In the genomic region with DNA sequence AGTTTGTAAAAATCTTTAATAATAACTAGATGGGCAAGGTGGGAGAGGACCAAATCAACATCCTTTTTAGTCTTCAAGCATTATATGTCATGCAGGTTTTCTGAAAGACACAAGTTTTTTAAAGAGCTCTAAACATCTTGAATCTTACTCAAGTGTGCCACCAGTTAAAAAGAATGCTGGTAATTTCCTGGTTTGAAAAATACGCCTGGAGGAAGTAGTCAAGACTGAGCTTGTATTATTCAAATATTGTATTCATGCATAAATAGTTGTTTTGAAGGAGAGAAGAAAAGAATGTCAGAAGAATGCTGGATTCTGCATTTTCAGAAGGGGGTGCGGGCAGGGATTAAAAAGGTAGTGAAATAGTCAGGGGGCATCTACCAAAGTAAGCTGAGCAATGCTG, we compare ENCODE assay signal across 16 cellular contexts.
DNase-seq lines count a peak whose midpoint lies in the region; ATAC-seq, FAIRE-seq and TF ChIP-seq lines count a peak whose summit lies in the region.
"Had no signal": no experiment of that assay in that cellular context is flagged by ENCODE, and none has a peak within 500 bp of the region (broad histone marks: within the 10 kb centered on the region; RNA-seq: fewer than 3 reads in every experiment).

No MANE protein-coding gene starts in this region.

- no peaks in the 10 kb centered on the region for H3F3A ChIP-seq in GM23338 (replicated peaks; ENCODE audit: low read depth)

- no peaks in the 10 kb centered on the region for H3K9me1 ChIP-seq in keratinocyte (ENCODE audit: control insufficient read depth, extremely low read depth, insufficient read depth, low read length)

- H3K36me3 ChIP-seq in GM23338 (ENCODE audit: insufficient read depth) = no peaks in the 10 kb centered on the region
- H3K36me3 ChIP-seq in SK-N-MC (ENCODE audit: insufficient read depth, low read length) = no peaks in the 10 kb centered on the region
- no peaks in the 10 kb centered on the region for H3K36me3 ChIP-seq in keratinocyte (ENCODE audit: control insufficient read depth in 2 of 2, extremely low read depth in 1 of 2, insufficient read depth in 2 of 2, low read length in 2 of 2)
- H3K36me3 ChIP-seq in H7 (replicated peaks; ENCODE audit: control insufficient read depth, insufficient read depth, low read length) = no peaks in the 10 kb centered on the region
- H3K36me3 ChIP-seq: BLaER1 treated with 17β-estradiol and CSF1 and Interleukin-3, amounts not matched to agents 10 nM and 100 nM had no signal

- H3K9me2 ChIP-seq in GM23338 (ENCODE audit: insufficient read depth) = 0 out of 2 replicates have a peak, but pooled peaks cover 7% of the 10 kb centered on the region

- H3K27me3 Mint-ChIP-seq in GM23338 (ENCODE audit: insufficient read depth, low read depth, poor library complexity) = no peaks in the 10 kb centered on the region
- H3K27me3 Mint-ChIP-seq: B cell had no signal

- H3K79me2 ChIP-seq in GM23338 (replicated peaks; ENCODE audit: insufficient read depth) (no peaks in the 10 kb centered on the region), keratinocyte (ENCODE audit: control insufficient read depth, insufficient read depth, low read length) (no peaks in the 10 kb centered on the region)

- H3K4me3 Mint-ChIP-seq in GM23338 = 0 out of 3 replicates have a peak overlapping the region, but pooled peaks have one; percentile 2
- H3K4me3 Mint-ChIP-seq: B cell; CD8-positive, alpha-beta T cell had no signal

- peaks cover 33% of the 10 kb centered on the region for H3K4me1 ChIP-seq in GM23338 (ENCODE audit: insufficient read depth)
- peaks cover 10% of the 10 kb centered on the region for H3K4me1 ChIP-seq in keratinocyte (ENCODE audit: control insufficient read depth, extremely low read depth, insufficient read depth, low read length)

- H3K9me3 ChIP-seq in SK-N-MC (ENCODE audit: low read depth, low read length) = no peaks in the 10 kb centered on the region
- no peaks in the 10 kb centered on the region for H3K9me3 ChIP-seq in keratinocyte (ENCODE audit: control insufficient read depth, low read depth, low read length)
- H3K9me3 ChIP-seq: BLaER1 treated with 17β-estradiol and CSF1 and Interleukin-3, amounts not matched to agents 10 nM and 100 nM had no signal

- no peaks in the 10 kb centered on the region; the same call in 2 of the 3 replicates for H3K36me3 Mint-ChIP-seq in GM23338 (ENCODE audit: low read depth)

- FAIRE-seq in keratinocyte (lab: Jason Lieb, UNC) = no peak
- FAIRE-seq: G401.6, GM12891, GM18507 had no signal

- no peak for ATAC-seq in GM23338
- ATAC-seq in HG03457 (IDR thresholded peaks at IDR 0.05; ENCODE audit: unreplicated experiment) = no peak
- ATAC-seq: CD8-positive, alpha-beta T cell had no signal

- dilution Hi-C loops in keratinocyte (cut with MboI; ENCODE audit: extremely low pct_ligation_motif_present, low sequenced_read_pairs) = no loop called here

- peak; percentile 27 for DNase-seq in GM23338 (ENCODE audit: low spot score)
- DNase-seq in SK-N-MC (ENCODE audit: low read depth, low spot score) = peak; percentile 28
- DNase-seq in epithelial cell of esophagus (ENCODE audit: low read depth) = peak; percentile 67
- DNase-seq in keratinocyte (ENCODE audit: low read depth, low spot score) = no peak
- no peak for DNase-seq in activated CD8-positive, alpha-beta memory T cell treated with anti-CD3 and anti-CD28 coated beads, Interleukin-2, amount 50 U/mL, for 4 hours
- no peak for DNase-seq in H7
- no peak for DNase-seq in islet precursor cell
- DNase-seq: CD8-positive, alpha-beta T cell; COR-L47; KG1 had no signal

- TF ChIP-seq CTCF in GM23338 (conservative IDR thresholded peaks at IDR 0.05; ENCODE audit: low read depth in 2 of 2) = no peak
- TF ChIP-seq CTCF in epithelial cell of esophagus (IDR thresholded peaks at IDR 0.05; ENCODE audit: insufficient read depth, low read depth, low read length, missing control alignments) = no peak
- no peak for TF ChIP-seq CTCF in keratinocyte (optimal IDR thresholded peaks at IDR 0.05 in 1 of 3, IDR thresholded peaks at IDR 0.05 in 1 of 3, conservative IDR thresholded peaks at IDR 0.05 in 1 of 3; ENCODE audit: extremely low read depth in 1 of 3, insufficient read depth in 2 of 3, low read length in 3 of 3)

- H3K4me3 ChIP-seq in GM23338 (no peak overlapping the region), SK-N-MC (no peak overlapping the region), epithelial cell of esophagus (ENCODE audit: low read length) (no peak overlapping the region), keratinocyte (ENCODE audit: control insufficient read depth in 2 of 3, extremely low read depth in 1 of 3, insufficient read depth in 2 of 3, low read depth in 1 of 3, low read length in 3 of 3) (no peak overlapping the region), H7 (ENCODE audit: insufficient read depth, low read depth, low read length) (no peak overlapping the region)
- H3K4me3 ChIP-seq: BLaER1 treated with 17β-estradiol and CSF1 and Interleukin-3, amounts not matched to agents 10 nM and 100 nM had no signal

- H2AFZ ChIP-seq in GM23338 = no peak overlapping the region
- no peak overlapping the region for H2AFZ ChIP-seq in keratinocyte (ENCODE audit: control insufficient read depth, low read length)

- H3K4me1 Mint-ChIP-seq in GM23338 = peaks cover 44% of the 10 kb centered on the region

- peak overlapping the region; percentile 13; the same call in 1 of the 2 replicates for H3K27ac Mint-ChIP-seq in GM23338
- H3K27ac Mint-ChIP-seq: B cell; CD8-positive, alpha-beta T cell had no signal

- H3K4me2 ChIP-seq in GM23338 = peak overlapping the region; percentile 27
- peak overlapping the region; percentile 61 for H3K4me2 ChIP-seq in keratinocyte (ENCODE audit: control insufficient read depth, extremely low read depth, insufficient read depth, low read depth, low read length)

- H3K9me3 Mint-ChIP-seq in GM23338 = no peaks in the 10 kb centered on the region; the same call in 2 of the 3 replicates
- H3K9me3 Mint-ChIP-seq: CD8-positive, alpha-beta T cell had no signal

- H4K20me1 ChIP-seq in GM23338 (replicated peaks; ENCODE audit: insufficient read depth) = no peaks in the 10 kb centered on the region
- no peaks in the 10 kb centered on the region for H4K20me1 ChIP-seq in keratinocyte (ENCODE audit: control insufficient read depth, extremely low read depth, insufficient read depth, low read length)
- H4K20me1 ChIP-seq: BLaER1 treated with 17β-estradiol and CSF1 and Interleukin-3, amounts not matched to agents 10 nM and 100 nM had no signal

- no peaks in the 10 kb centered on the region for H3K27me3 ChIP-seq in GM23338 (ENCODE audit: insufficient read depth)
- no peaks in the 10 kb centered on the region for H3K27me3 ChIP-seq in keratinocyte (ENCODE audit: control insufficient read depth, extremely low read depth, insufficient read depth, low read length)
- H3K27me3 ChIP-seq in H7 (ENCODE audit: control insufficient read depth, insufficient read depth, low read length) = no peaks in the 10 kb centered on the region
- H3K27me3 ChIP-seq: BLaER1 treated with 17β-estradiol and CSF1 and Interleukin-3, amounts not matched to agents 10 nM and 100 nM had no signal

- H3K27ac ChIP-seq in GM23338 (ENCODE audit: low read depth) = peak overlapping the region; percentile 27
- no peak overlapping the region for H3K27ac ChIP-seq in SK-N-MC
- H3K27ac ChIP-seq in keratinocyte (ENCODE audit: control insufficient read depth, insufficient read depth, low read length) = no peak overlapping the region
- H3K27ac ChIP-seq: BLaER1 treated with 17β-estradiol and CSF1 and Interleukin-3, amounts not matched to agents 10 nM and 100 nM had no signal

- H3K9ac ChIP-seq in SK-N-MC (ENCODE audit: insufficient read length) (no peak overlapping the region), keratinocyte (ENCODE audit: control insufficient read depth, extremely low read depth, insufficient read depth, low read length) (no peak overlapping the region)
- H3K9ac ChIP-seq: BLaER1 treated with 17β-estradiol and CSF1 and Interleukin-3, amounts not matched to agents 10 nM and 100 nM had no signal

TF ChIP-seq in GM23338, 12 proteins besides CTCF, POLR2A, EP300 and RAD21:
- TF ChIP-seq NANOG (IDR thresholded peaks at IDR 0.05; ENCODE audit: borderline replicate concordance) (0 out of 2 replicates have a peak, but pooled peaks have one; percentile 17), JUNB (IDR thresholded peaks at IDR 0.05; ENCODE audit: unreplicated experiment) (no peak)

Comparison
In these comparisons a context has a peak if more than half of its experiments do, and no peak if none do; other contexts are left out.
1. DNase-seq: peak in GM23338 (single experiment), SK-N-MC (single experiment) and epithelial cell of esophagus (single experiment); none in keratinocyte (single experiment), activated CD8-positive, alpha-beta memory T cell treated with anti-CD3 and anti-CD28 coated beads, Interleukin-2, amount 50 U/mL, for 4 hours (single experiment), H7 (single experiment) and islet precursor cell (single experiment).